22 cellular contexts compared by ENCODE assay signal in the genomic region with DNA sequence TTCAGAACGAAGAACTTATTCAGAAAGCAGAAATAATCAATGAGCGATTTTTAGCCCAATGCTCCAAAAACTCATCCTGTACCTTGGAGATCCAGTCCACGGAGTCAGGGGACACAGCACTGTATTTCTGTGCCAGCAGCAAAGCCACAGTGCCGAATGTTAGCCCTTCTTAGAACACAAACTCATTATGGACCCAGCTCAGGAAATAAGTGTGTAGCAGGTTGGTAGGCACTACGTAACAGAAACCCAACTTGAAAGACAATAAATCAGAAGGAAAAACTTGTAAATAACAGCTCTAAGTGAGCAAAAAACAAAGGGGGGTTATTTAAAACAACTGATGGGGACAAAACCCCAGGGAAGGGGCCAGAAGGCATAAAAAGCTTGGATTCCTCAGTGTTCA.
DNase-seq lines count a peak whose midpoint lies in the region; ATAC-seq lines count a peak whose summit lies in the region.
"Had no signal": no experiment of that assay in that cellular context is flagged by ENCODE, and none has a peak within 500 bp of the region (broad histone marks: within the 10 kb centered on the region; RNA-seq: fewer than 3 reads in every experiment).

No MANE protein-coding gene starts in this region.

- no peaks in the 10 kb centered on the region for H3K9me3 Mint-ChIP-seq in activated naive CD4-positive, alpha-beta T cell treated with anti-CD3 and anti-CD28 coated beads, Interleukin-2, amount 10 ng/mL, durations not matched to agents 7 days and 5 days
- H3K9me3 Mint-ChIP-seq in T-cell = no peaks in the 10 kb centered on the region
- no peaks in the 10 kb centered on the region for H3K9me3 Mint-ChIP-seq in activated naive CD8-positive, alpha-beta T cell treated with anti-CD3 and anti-CD28 coated beads for 36 hours
- H3K9me3 Mint-ChIP-seq in stimulated activated naive CD8-positive, alpha-beta T cell treated with anti-CD3 and anti-CD28 coated beads, Interleukin-15, amount 100 ng/mL, for 72 hours = no peaks in the 10 kb centered on the region
- H3K9me3 Mint-ChIP-seq: HFFc6 had no signal

- POLR2A ChIA-PET in T-cell (lab: Charles Lee) = interaction anchor here (0.6 to 1.9 kb wide), 11 partner anchors 8 to 174 kb away, joined by 3 to 18 read pairs (median 5); no protein-coding TSS in a partner anchor

- CTCF ChIA-PET in activated naive CD4-positive, alpha-beta T cell treated with anti-CD3 and anti-CD28 coated beads, Interleukin-2, amount 10 ng/mL, durations not matched to agents 7 days and 5 days (lab: Charles Lee) = interaction anchor here (0.6 to 2.7 kb wide), 8 partner anchors 9 to 198 kb away, joined by 3 to 30 read pairs (median 4); no protein-coding TSS in a partner anchor
- CTCF ChIA-PET in T-cell (lab: Charles Lee) = interaction anchor here (0.6 to 1.9 kb wide), 17 partner anchors 9 to 708 kb away, joined by 3 to 23 read pairs (median 4); no protein-coding TSS in a partner anchor

- no peaks in the 10 kb centered on the region for H3K36me3 Mint-ChIP-seq in activated naive CD4-positive, alpha-beta T cell treated with anti-CD3 and anti-CD28 coated beads, Interleukin-2, amount 10 ng/mL, durations not matched to agents 7 days and 5 days
- H3K36me3 Mint-ChIP-seq in T-cell = no peaks in the 10 kb centered on the region
- H3K36me3 Mint-ChIP-seq in activated naive CD8-positive, alpha-beta T cell treated with anti-CD3 and anti-CD28 coated beads for 36 hours = no peaks in the 10 kb centered on the region
- H3K36me3 Mint-ChIP-seq: naive B cell had no signal

- peaks cover 14% of the 10 kb centered on the region for H3K27me3 Mint-ChIP-seq in activated naive CD4-positive, alpha-beta T cell treated with anti-CD3 and anti-CD28 coated beads, Interleukin-2, amount 10 ng/mL, durations not matched to agents 7 days and 5 days
- H3K27me3 Mint-ChIP-seq in T-cell = peaks cover 0 to 3% of the 10 kb centered on the region in 2 donors
- no peaks in the 10 kb centered on the region for H3K27me3 Mint-ChIP-seq in activated naive CD8-positive, alpha-beta T cell treated with anti-CD3 and anti-CD28 coated beads for 36 hours
- no peaks in the 10 kb centered on the region for H3K27me3 Mint-ChIP-seq in stimulated activated naive CD8-positive, alpha-beta T cell treated with anti-CD3 and anti-CD28 coated beads, Interleukin-15, amount 100 ng/mL, for 72 hours

- DNase-seq in activated naive CD4-positive, alpha-beta T cell treated with anti-CD3 and anti-CD28 coated beads, Interleukin-2, amount 10 ng/mL, durations not matched to agents 7 days and 5 days = no peak
- DNase-seq in activated naive CD4-positive, alpha-beta T cell treated with Interleukin-2 at 50 U/mL for 16 hours = no peak
- DNase-seq in T-cell (peak in 9 of 34 experiments; percentile 8 to 41 (median 19)), NCI-H1436 (lab: John Stamatoyannopoulos, UW) (no peak), pons (ENCODE audit: low spot score) (no peak)
- no peak for DNase-seq in activated naive CD8-positive, alpha-beta T cell treated with anti-CD3 and anti-CD28 coated beads for 36 hours
- DNase-seq in stimulated activated naive CD8-positive, alpha-beta T cell treated with anti-CD3 and anti-CD28 coated beads, Interleukin-15, amount 100 ng/mL, for 72 hours = peak in 1 of 2 donors; percentile 13
- DNase-seq: anterior cingulate cortex, gastrocnemius medialis, GDM1, GM23248, HFFc6, hypothalamus, left ventricle myocardium inferior, naive B cell, NCI-H1105 treated with DMSO at 0.1 percent for 48 hours, NCI-H2029 treated with DMSO at 0.1 percent for 48 hours, NCI-H2227 treated with DMSO at 0.1 percent for 48 hours, NCI-H69, retina, small intestine, thyroid gland had no signal

- peak overlapping the region; percentile 82 for H3K4me3 Mint-ChIP-seq in activated naive CD4-positive, alpha-beta T cell treated with anti-CD3 and anti-CD28 coated beads, Interleukin-2, amount 10 ng/mL, durations not matched to agents 7 days and 5 days
- peak overlapping the region; percentile 86 to 87 (median 87) for H3K4me3 Mint-ChIP-seq in T-cell
- H3K4me3 Mint-ChIP-seq in activated naive CD8-positive, alpha-beta T cell treated with anti-CD3 and anti-CD28 coated beads for 36 hours = peak overlapping the region; percentile 92
- peak overlapping the region; percentile 82 to 86 for H3K4me3 Mint-ChIP-seq in stimulated activated naive CD8-positive, alpha-beta T cell treated with anti-CD3 and anti-CD28 coated beads, Interleukin-15, amount 100 ng/mL, for 72 hours
- H3K4me3 Mint-ChIP-seq: HFFc6 had no signal

- peaks cover 30% of the 10 kb centered on the region for H3K4me1 Mint-ChIP-seq in activated naive CD4-positive, alpha-beta T cell treated with anti-CD3 and anti-CD28 coated beads, Interleukin-2, amount 10 ng/mL, durations not matched to agents 7 days and 5 days
- peaks cover 15 to 23% (median 22%) of the 10 kb centered on the region in 3 donors for H3K4me1 Mint-ChIP-seq in T-cell
- H3K4me1 Mint-ChIP-seq in activated naive CD8-positive, alpha-beta T cell treated with anti-CD3 and anti-CD28 coated beads for 36 hours = peaks cover 15% of the 10 kb centered on the region
- H3K4me1 Mint-ChIP-seq in stimulated activated naive CD8-positive, alpha-beta T cell treated with anti-CD3 and anti-CD28 coated beads, Interleukin-15, amount 100 ng/mL, for 72 hours = peaks cover 21% of the 10 kb centered on the region

- ATAC-seq in T-cell (replicated peaks in 1 of 4) = peak; percentile 56 to 76 (median 68)
- ATAC-seq in stimulated activated naive CD8-positive, alpha-beta T cell treated with anti-CD3 and anti-CD28 coated beads, Interleukin-15, amount 100 ng/mL, for 72 hours = peak; percentile 76
- ATAC-seq: gastrocnemius medialis had no signal

- H3K27ac Mint-ChIP-seq in activated naive CD4-positive, alpha-beta T cell treated with anti-CD3 and anti-CD28 coated beads, Interleukin-2, amount 10 ng/mL, durations not matched to agents 7 days and 5 days = peak overlapping the region; percentile 98
- peak overlapping the region; percentile 99 to 100 for H3K27ac Mint-ChIP-seq in T-cell
- peak overlapping the region; percentile 98 for H3K27ac Mint-ChIP-seq in activated naive CD8-positive, alpha-beta T cell treated with anti-CD3 and anti-CD28 coated beads for 36 hours
- peak overlapping the region; percentile 97 to 99 for H3K27ac Mint-ChIP-seq in stimulated activated naive CD8-positive, alpha-beta T cell treated with anti-CD3 and anti-CD28 coated beads, Interleukin-15, amount 100 ng/mL, for 72 hours
- H3K27ac Mint-ChIP-seq: HFFc6 had no signal
